In the genomic region with DNA sequence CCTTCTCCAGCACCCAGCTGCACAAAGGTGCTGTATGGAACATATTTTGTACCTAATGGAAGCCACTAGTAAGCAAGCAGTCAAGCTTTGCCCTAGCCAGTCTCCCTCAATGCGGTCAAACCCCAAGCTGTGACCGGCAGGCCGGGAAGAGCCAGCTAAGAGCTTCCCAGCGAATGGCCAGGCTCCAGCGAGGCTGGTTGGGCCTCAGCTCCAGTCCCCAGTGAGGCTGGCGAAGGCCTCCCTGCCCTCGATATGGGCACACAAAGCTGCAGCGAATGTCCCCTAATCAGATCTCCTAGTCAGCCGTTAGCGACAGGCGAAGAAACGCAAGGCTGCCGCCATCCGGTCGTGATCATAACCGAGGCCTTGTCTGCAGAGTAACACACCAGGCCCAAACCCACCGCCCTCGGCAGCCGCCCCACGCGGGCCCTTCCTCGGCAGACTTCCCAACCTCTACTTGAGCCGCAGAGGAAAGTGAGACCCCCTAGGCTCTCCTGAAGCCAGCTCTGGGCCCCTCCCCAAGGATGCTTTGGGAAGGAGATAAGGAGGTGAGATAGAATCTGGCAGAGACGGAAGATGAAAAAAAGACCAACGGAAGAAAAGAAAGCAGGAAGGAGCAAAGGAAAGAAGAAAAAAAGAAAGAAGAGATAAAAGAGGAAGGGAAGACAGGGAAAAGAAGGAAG, we compare ENCODE assay signal across 9 cellular contexts. TPM values are rescaled to one million over a fixed set of nuclear protein-coding genes. Genes with fewer than 3 reads are reported as not detected.
DNase-seq lines count a peak whose midpoint lies in the region; ATAC-seq, FAIRE-seq and TF ChIP-seq lines count a peak whose summit lies in the region.
"Had no signal": no experiment of that assay in that cellular context is flagged by ENCODE, and none has a peak within 500 bp of the region (broad histone marks: within the 10 kb centered on the region; RNA-seq: fewer than 3 reads in every experiment).

No MANE protein-coding gene starts in this region.

- BruUV-seq in OCI-LY7 (replicated peaks; lab: Mats Ljungman, UMichigan), result no TSS peak

- peaks cover 100% of the 10 kb centered on the region for H3K27me3 ChIP-seq in H7 (ENCODE audit: control insufficient read depth, insufficient read depth, low read length)

- no peaks in the 10 kb centered on the region for H3K79me2 ChIP-seq in OCI-LY7 (ENCODE audit: insufficient read depth, low read depth, low read length)

- no peak for ATAC-seq in activated naive CD8-positive, alpha-beta T cell treated with anti-CD3 and anti-CD28 coated beads, Interleukin-2, amount 10 ng/mL, durations not matched to agents 7 days and 5 days (ENCODE audit: low read depth)
- ATAC-seq in HG02973 (IDR thresholded peaks at IDR 0.05; ENCODE audit: unreplicated experiment) (no peak), HG03469 (IDR thresholded peaks at IDR 0.05; ENCODE audit: unreplicated experiment) (no peak)

- no peaks in the 10 kb centered on the region for H3K9me2 ChIP-seq in OCI-LY7 (ENCODE audit: insufficient read depth, low read length)

- intact Hi-C loops in OCI-LY7 (cut with micrococcal nuclease; ENCODE audit: unreplicated experiment), result no loop called here

- CTCF ChIA-PET in OCI-LY7 (lab: Charles Lee; ENCODE audit: unreplicated experiment), result no interaction called here

- no peaks in the 10 kb centered on the region for H3K9me3 Mint-ChIP-seq in activated naive CD8-positive, alpha-beta T cell treated with anti-CD3 and anti-CD28 coated beads, Interleukin-2, amount 10 ng/mL, durations not matched to agents 7 days and 5 days
- no peaks in the 10 kb centered on the region for H3K9me3 Mint-ChIP-seq in nephron

- peaks cover 5% of the 10 kb centered on the region for H3K36me3 Mint-ChIP-seq in activated naive CD8-positive, alpha-beta T cell treated with anti-CD3 and anti-CD28 coated beads, Interleukin-2, amount 10 ng/mL, durations not matched to agents 7 days and 5 days
- peaks cover 75% of the 10 kb centered on the region for H3K36me3 Mint-ChIP-seq in nephron (ENCODE audit: low read depth)

- H3K36me3 ChIP-seq in H7 (replicated peaks; ENCODE audit: control insufficient read depth, insufficient read depth, low read length), result no peaks in the 10 kb centered on the region
- H3K36me3 ChIP-seq in OCI-LY7 (ENCODE audit: insufficient read depth, low read length), result no peaks in the 10 kb centered on the region

- TF ChIP-seq CTCF in nephron (IDR thresholded peaks at IDR 0.05; ENCODE audit: unreplicated experiment in 3 of 3), result no peak
- no peak for TF ChIP-seq CTCF in OCI-LY7 (conservative IDR thresholded peaks at IDR 0.05; ENCODE audit: low read length)

- DNase-seq in DMS 273 (lab: John Stamatoyannopoulos, UW; ENCODE audit: unreplicated experiment) (peak; percentile 91), HTR-8/SVneo (ENCODE audit: insufficient read length, low spot score) (no peak), H7 (no peak), OCI-LY7 (ENCODE audit: low spot score) (no peak)
- peak; percentile 39 for DNase-seq in activated naive CD8-positive, alpha-beta T cell treated with anti-CD3 and anti-CD28 coated beads, Interleukin-2, amount 10 ng/mL, durations not matched to agents 7 days and 5 days

- POLR2A ChIA-PET in activated naive CD8-positive, alpha-beta T cell treated with anti-CD3 and anti-CD28 coated beads, Interleukin-2, amount 10 ng/mL, durations not matched to agents 7 days and 5 days (lab: Charles Lee), result no interaction called here
- POLR2A ChIA-PET in OCI-LY7 (lab: Charles Lee), result no interaction called here

- H3K4me1 Mint-ChIP-seq in activated naive CD8-positive, alpha-beta T cell treated with anti-CD3 and anti-CD28 coated beads, Interleukin-2, amount 10 ng/mL, durations not matched to agents 7 days and 5 days, result peaks cover 14% of the 10 kb centered on the region
- H3K4me1 Mint-ChIP-seq in nephron, result peaks cover 28% of the 10 kb centered on the region

- no peaks in the 10 kb centered on the region for H3K4me1 ChIP-seq in OCI-LY7 (ENCODE audit: insufficient read depth, low read length, poor library complexity, severe bottlenecking)

- H3K4me3 ChIP-seq in H7 (ENCODE audit: insufficient read depth, low read depth, low read length) (no peak overlapping the region), OCI-LY7 (ENCODE audit: low read depth, low read length, poor library complexity, severe bottlenecking) (no peak overlapping the region)

- no peaks in the 10 kb centered on the region for H3K9me3 ChIP-seq in OCI-LY7 (ENCODE audit: low read length)

- H3K4me3 Mint-ChIP-seq in activated naive CD8-positive, alpha-beta T cell treated with anti-CD3 and anti-CD28 coated beads, Interleukin-2, amount 10 ng/mL, durations not matched to agents 7 days and 5 days, result no peak overlapping the region
- peak overlapping the region; percentile 92 to 95 (median 93) for H3K4me3 Mint-ChIP-seq in nephron

- no peaks in the 10 kb centered on the region for H4K20me1 ChIP-seq in OCI-LY7 (ENCODE audit: insufficient read depth, low read length)

- H3K4me2 ChIP-seq in OCI-LY7 (ENCODE audit: low read length), result no peak overlapping the region

- no peak overlapping the region for H2AFZ ChIP-seq in OCI-LY7 (ENCODE audit: low read length)

- H3K27ac ChIP-seq in OCI-LY7 (ENCODE audit: low read depth, low read length, poor library complexity, severe bottlenecking), result no peak overlapping the region

- FAIRE-seq in HTR-8/SVneo (lab: Jason Lieb, UNC), result peak; percentile 79

- peak overlapping the region; percentile 60 for H3K27ac Mint-ChIP-seq in activated naive CD8-positive, alpha-beta T cell treated with anti-CD3 and anti-CD28 coated beads, Interleukin-2, amount 10 ng/mL, durations not matched to agents 7 days and 5 days
- peak overlapping the region; percentile 99 to 100 (median 99) for H3K27ac Mint-ChIP-seq in nephron

- peaks cover 80% of the 10 kb centered on the region for H3K27me3 Mint-ChIP-seq in activated naive CD8-positive, alpha-beta T cell treated with anti-CD3 and anti-CD28 coated beads, Interleukin-2, amount 10 ng/mL, durations not matched to agents 7 days and 5 days
- peaks cover 17% of the 10 kb centered on the region for H3K27me3 Mint-ChIP-seq in nephron (ENCODE audit: low read depth)

RNA-seq across cellular contexts. Expression of a gene that starts 3.1 kb away (rescaled TPM):
- not detected for total RNA-seq in activated naive CD8-positive, alpha-beta T cell treated with anti-CD3 and anti-CD28 coated beads, Interleukin-2, amount 10 ng/mL, durations not matched to agents 7 days and 5 days
- not detected in 2 replicates for total RNA-seq in H7 (2014; rRNA removed; shearing (Covaris generic))
- not detected in 2 replicates for total RNA-seq in OCI-LY7 (2014; rRNA removed; shearing (Covaris generic))
- total RNA-seq in OCI-LY7 (2022), result not detected in 2 replicates
- total RNA-seq: SK-MEL-5 had no signal

RNA-seq across cellular contexts. Expression of a gene that starts 5.7 kb away (rescaled TPM):
- total RNA-seq in activated naive CD8-positive, alpha-beta T cell treated with anti-CD3 and anti-CD28 coated beads, Interleukin-2, amount 10 ng/mL, durations not matched to agents 7 days and 5 days, result not detected
- total RNA-seq in H7 (2014; rRNA removed; shearing (Covaris generic)), result not detected in 2 replicates
- total RNA-seq in OCI-LY7 (2014; rRNA removed; shearing (Covaris generic)), result not detected in 2 replicates
- not detected in 2 replicates for total RNA-seq in OCI-LY7 (2022)
- total RNA-seq: SK-MEL-5 had no signal

RNA-seq across cellular contexts. Expression of a gene that starts 11.9 kb away (rescaled TPM):
- total RNA-seq in activated naive CD8-positive, alpha-beta T cell treated with anti-CD3 and anti-CD28 coated beads, Interleukin-2, amount 10 ng/mL, durations not matched to agents 7 days and 5 days, result not detected
- total RNA-seq in H7 (2014; rRNA removed; shearing (Covaris generic)), result not detected in 2 replicates
- total RNA-seq in OCI-LY7 (2014; rRNA removed; shearing (Covaris generic)), result 4.1 and 6.0 TPM in 2 replicates
- 0.42 and 1.2 TPM in 2 replicates for total RNA-seq in OCI-LY7 (2022)
- total RNA-seq: SK-MEL-5 had no signal

RNA-seq across cellular contexts. Expression of a gene that starts 16.0 kb away (rescaled TPM):
- total RNA-seq in activated naive CD8-positive, alpha-beta T cell treated with anti-CD3 and anti-CD28 coated beads, Interleukin-2, amount 10 ng/mL, durations not matched to agents 7 days and 5 days, result not detected
- not detected in 2 replicates for total RNA-seq in H7 (2014; rRNA removed; shearing (Covaris generic))
- total RNA-seq in OCI-LY7 (2014; rRNA removed; shearing (Covaris generic)), result 0.41 TPM in 1 of 2 replicates, not detected in the other
- total RNA-seq in OCI-LY7 (2022), result 2.6 and 2.7 TPM in 2 replicates

RNA-seq across cellular contexts. Expression of a gene that starts 16.6 kb away (rescaled TPM):
- total RNA-seq in activated naive CD8-positive, alpha-beta T cell treated with anti-CD3 and anti-CD28 coated beads, Interleukin-2, amount 10 ng/mL, durations not matched to agents 7 days and 5 days, result not detected
- total RNA-seq in H7 (2014; rRNA removed; shearing (Covaris generic)), result not detected in 2 replicates
- not detected in 2 replicates for total RNA-seq in OCI-LY7 (2014; rRNA removed; shearing (Covaris generic))
- total RNA-seq in OCI-LY7 (2022), result not detected in 2 replicates

Comparison
In these comparisons a context has a peak if more than half of its experiments do, and no peak if none do; other contexts are left out.
1. DNase-seq: peak in DMS 273 (single experiment) and activated naive CD8-positive, alpha-beta T cell treated with anti-CD3 and anti-CD28 coated beads, Interleukin-2, amount 10 ng/mL, durations not matched to agents 7 days and 5 days (single experiment); none in HTR-8/SVneo (single experiment), H7 (single experiment) and OCI-LY7 (single experiment).